8 cellular contexts compared by ENCODE assay signal in genomic region chr2:85888745-85889647, GRCh38. TPM values are rescaled to one million over a fixed set of nuclear protein-coding genes. Genes with fewer than 3 reads are reported as not detected.
DNase-seq lines count a peak whose midpoint lies in the region; ATAC-seq and TF ChIP-seq lines count a peak whose summit lies in the region.

Gene ST3GAL5, minus strand, starts transcription at chr2:85888990. Its CDS starts 85 bp downstream, at chr2:85888905.

- no peaks in the 10 kb centered on the region for H3K27me3 ChIP-seq in CD8-positive, alpha-beta memory T cell (ENCODE audit: insufficient read depth, low read length, poor library complexity, severe bottlenecking)
- H3K27me3 ChIP-seq in HL-60 (ENCODE audit: insufficient read depth, poor library complexity, severe bottlenecking) (no peaks in the 10 kb centered on the region), endodermal cell (ENCODE audit: control insufficient read depth, insufficient read depth, low read length, poor library complexity, severe bottlenecking) (no peaks in the 10 kb centered on the region)

- TF ChIP-seq CTCF in HL-60 (IDR thresholded peaks at IDR 0.05; ENCODE audit: insufficient read depth, low read length) (peak; percentile 19), endodermal cell (conservative IDR thresholded peaks at IDR 0.05) (peak; percentile 86)

- peak; percentile 89 to 96 (median 93) for DNase-seq in CD8-positive, alpha-beta memory T cell
- DNase-seq in HL-60 (ENCODE audit: low read depth in 1 of 2, low spot score in 1 of 2) (peak; percentile 63 to 77), NOMO-1 treated with DMSO at 0.1 percent for 48 hours (lab: John Stamatoyannopoulos, UW; ENCODE audit: unreplicated experiment) (peak; percentile 81), endodermal cell (peak; percentile 95)
- DNase-seq in activated CD8-positive, alpha-beta memory T cell treated with anti-CD3 and anti-CD28 coated beads, Interleukin-2, amount 10 ng/mL, durations not matched to agents 7 days and 5 days, result peak; percentile 93
- DNase-seq in stimulated activated CD8-positive, alpha-beta memory T cell treated with anti-CD3 and anti-CD28 coated beads, Interleukin-15, amount 100 ng/mL, for 48 hours (ENCODE audit: low read depth in 2 of 2), result peak; percentile 86 to 90

- CTCF ChIA-PET in CD8-positive, alpha-beta memory T cell (lab: Charles Lee), result interaction anchor here (0.6 to 7.9 kb wide), 44 partner anchors 10 to 258 kb away, joined by 3 to 97 read pairs (median 6); partner anchors contain the start of genes POLR1A and PTCD3
- CTCF ChIA-PET in activated CD8-positive, alpha-beta memory T cell treated with anti-CD3 and anti-CD28 coated beads, Interleukin-2, amount 10 ng/mL, durations not matched to agents 7 days and 5 days (lab: Charles Lee), result interaction anchor here (0.6 to 9.2 kb wide), 41 partner anchors 10 to 253 kb away, joined by 3 to 187 read pairs (median 4); no protein-coding TSS in a partner anchor

- no peaks in the 10 kb centered on the region for H3K9me3 ChIP-seq in CD8-positive, alpha-beta memory T cell (ENCODE audit: low read length)
- H3K9me3 ChIP-seq in endodermal cell (ENCODE audit: control insufficient read depth, low read length), result peaks cover 4% of the 10 kb centered on the region
- H3K9me3 ChIP-seq in mesodermal cell (ENCODE audit: control insufficient read depth, low read length), result no peaks in the 10 kb centered on the region

- peak within 1 kb of the TSS; percentile 94 to 99 (median 97) for H3K4me3 Mint-ChIP-seq in CD8-positive, alpha-beta memory T cell
- H3K4me3 Mint-ChIP-seq in activated CD8-positive, alpha-beta memory T cell treated with anti-CD3 and anti-CD28 coated beads, Interleukin-2, amount 10 ng/mL, durations not matched to agents 7 days and 5 days, result peak within 1 kb of the TSS; percentile 82
- peak within 1 kb of the TSS; percentile 68 for H3K4me3 Mint-ChIP-seq in endodermal cell

- H3K27me3 Mint-ChIP-seq in CD8-positive, alpha-beta memory T cell, result no peaks in the 10 kb centered on the region
- no peaks in the 10 kb centered on the region for H3K27me3 Mint-ChIP-seq in activated CD8-positive, alpha-beta memory T cell treated with anti-CD3 and anti-CD28 coated beads, Interleukin-2, amount 10 ng/mL, durations not matched to agents 7 days and 5 days
- H3K27me3 Mint-ChIP-seq in endodermal cell (ENCODE audit: insufficient read depth), result peaks cover 18% of the 10 kb centered on the region

- peak within 1 kb of the TSS; percentile 79 for H3K27ac ChIP-seq in CD8-positive, alpha-beta memory T cell (ENCODE audit: low read depth, low read length)
- H3K27ac ChIP-seq in HL-60 (replicated peaks) (peak within 1 kb of the TSS; percentile 13; the same call in 1 of the 2 replicates), endodermal cell (ENCODE audit: low read depth, low read length) (peak within 1 kb of the TSS; percentile 50), mesodermal cell (ENCODE audit: low read depth, low read length, severe bottlenecking) (peak within 1 kb of the TSS; percentile 73)

- POLR2A ChIA-PET in CD8-positive, alpha-beta memory T cell (lab: Charles Lee), result interaction anchor here (0.5 to 4.6 kb wide), 8 partner anchors 10 to 552 kb away, joined by 3 to 30 read pairs (median 10); partner anchors contain the start of genes ELMOD3, KDM3A and RETSAT

- no peaks in the 10 kb centered on the region for H3K9me3 Mint-ChIP-seq in CD8-positive, alpha-beta memory T cell
- no peaks in the 10 kb centered on the region for H3K9me3 Mint-ChIP-seq in activated CD8-positive, alpha-beta memory T cell treated with anti-CD3 and anti-CD28 coated beads, Interleukin-2, amount 10 ng/mL, durations not matched to agents 7 days and 5 days (ENCODE audit: low read depth)
- H3K9me3 Mint-ChIP-seq in endodermal cell, result no peaks in the 10 kb centered on the region

- WGBS in endodermal cell (ENCODE audit: insufficient coverage in 1 of 2, insufficient read length in 1 of 2), 2 experiments, result 1 to 2% methylated on average over 31 to 86 of the region's 86 CpGs
- WGBS in mesodermal cell (ENCODE audit: insufficient coverage in 2 of 2), 2 experiments, result 0 to 1% methylated on average over 64 to 70 of the region's 86 CpGs

- ATAC-seq in GM19455 (IDR thresholded peaks at IDR 0.05; ENCODE audit: unreplicated experiment), result peak; percentile 78
- peak; percentile 89 for ATAC-seq in activated CD8-positive, alpha-beta memory T cell treated with anti-CD3 and anti-CD28 coated beads, Interleukin-2, amount 10 ng/mL, durations not matched to agents 7 days and 5 days

- peak within 1 kb of the TSS; percentile 95 to 99 (median 97) for H3K27ac Mint-ChIP-seq in CD8-positive, alpha-beta memory T cell
- H3K27ac Mint-ChIP-seq in activated CD8-positive, alpha-beta memory T cell treated with anti-CD3 and anti-CD28 coated beads, Interleukin-2, amount 10 ng/mL, durations not matched to agents 7 days and 5 days, result peak within 1 kb of the TSS; percentile 86
- peak within 1 kb of the TSS; percentile 83 for H3K27ac Mint-ChIP-seq in endodermal cell

- H3K9ac ChIP-seq in endodermal cell (ENCODE audit: extremely low read depth, low read length, poor library complexity, severe bottlenecking), result peak within 1 kb of the TSS; percentile 60

- H3K36me3 Mint-ChIP-seq in CD8-positive, alpha-beta memory T cell, result peaks cover 0 to 16% (median 4%) of the 10 kb centered on the region in 3 donors
- H3K36me3 Mint-ChIP-seq in activated CD8-positive, alpha-beta memory T cell treated with anti-CD3 and anti-CD28 coated beads, Interleukin-2, amount 10 ng/mL, durations not matched to agents 7 days and 5 days, result peaks cover 24% of the 10 kb centered on the region
- peaks cover 2% of the 10 kb centered on the region for H3K36me3 Mint-ChIP-seq in endodermal cell (ENCODE audit: low read depth)

- peaks cover 66 to 78% (median 76%) of the 10 kb centered on the region in 3 donors for H3K4me1 Mint-ChIP-seq in CD8-positive, alpha-beta memory T cell
- H3K4me1 Mint-ChIP-seq in activated CD8-positive, alpha-beta memory T cell treated with anti-CD3 and anti-CD28 coated beads, Interleukin-2, amount 10 ng/mL, durations not matched to agents 7 days and 5 days, result peaks cover 73% of the 10 kb centered on the region
- peaks cover 34% of the 10 kb centered on the region for H3K4me1 Mint-ChIP-seq in endodermal cell

- H3K4me1 ChIP-seq in CD8-positive, alpha-beta memory T cell (ENCODE audit: insufficient read depth, low read length), result peaks cover 44% of the 10 kb centered on the region
- H3K4me1 ChIP-seq in endodermal cell (ENCODE audit: control insufficient read depth, insufficient read depth, low read length) (no peaks in the 10 kb centered on the region), mesodermal cell (ENCODE audit: control insufficient read depth, insufficient read depth, low read length, poor library complexity, severe bottlenecking) (peaks cover 48% of the 10 kb centered on the region)

- peak within 1 kb of the TSS; percentile 97 for H3K4me3 ChIP-seq in CD8-positive, alpha-beta memory T cell (ENCODE audit: low read length)
- H3K4me3 ChIP-seq in HL-60 (replicated peaks; ENCODE audit: insufficient read depth, low read length), result peak within 1 kb of the TSS; percentile 51
- H3K4me3 ChIP-seq in endodermal cell (ENCODE audit: low read length), result peak within 1 kb of the TSS; percentile 89
- H3K4me3 ChIP-seq in mesodermal cell (ENCODE audit: extremely low read depth, insufficient read depth, low read length, poor library complexity, severe bottlenecking), result peak within 1 kb of the TSS; percentile 74

- no peaks in the 10 kb centered on the region for H3K36me3 ChIP-seq in CD8-positive, alpha-beta memory T cell (ENCODE audit: insufficient read depth, low read length)
- H3K36me3 ChIP-seq in endodermal cell (ENCODE audit: control insufficient read depth, insufficient read depth, low read length), result no peaks in the 10 kb centered on the region
- H3K36me3 ChIP-seq in mesodermal cell (ENCODE audit: control insufficient read depth, insufficient read depth, low read length), result no peaks in the 10 kb centered on the region

RNA-seq across cellular contexts. Expression of gene ST3GAL5, which starts in this region (rescaled TPM):
- 10 to 100 TPM; 11.1 to 11.2 TPM for total RNA-seq in CD8-positive, alpha-beta memory T cell
- polyA plus RNA-seq in CD8-positive, alpha-beta memory T cell, result 21.8 TPM
- 10 to 100 TPM; 73.9 to 74.0 TPM for total RNA-seq in activated CD8-positive, alpha-beta memory T cell treated with anti-CD3 and anti-CD28 coated beads, Interleukin-2, amount 10 ng/mL, durations not matched to agents 7 days and 5 days
- total RNA-seq in endodermal cell, result 10 to 100 TPM; 26.6 to 27.4 TPM
- polyA plus RNA-seq in endodermal cell (2013, experiment 1 of 2), result 15.1 TPM
- 15.8 TPM for polyA plus RNA-seq in endodermal cell (2013, experiment 2 of 2)
- polyA plus RNA-seq in mesodermal cell (2013, experiment 1 of 2), result 21.5 TPM
- 23.8 TPM for polyA plus RNA-seq in mesodermal cell (2013, experiment 2 of 2)

Comparison
In these comparisons a context has a peak if more than half of its experiments do, and no peak if none do; other contexts are left out.
1. Peak in every context shown above with its lines: DNase-seq, ATAC-seq, H3K4me3 ChIP-seq and H3K27ac ChIP-seq.
2. H3K27ac ChIP-seq: peak in every context shown above with its lines; median percentile 79 in CD8-positive, alpha-beta memory T cell; 73 in mesodermal cell; 50 in endodermal cell; 13 in HL-60.